ENCODE assay signal across 22 cellular contexts in the genomic region with DNA sequence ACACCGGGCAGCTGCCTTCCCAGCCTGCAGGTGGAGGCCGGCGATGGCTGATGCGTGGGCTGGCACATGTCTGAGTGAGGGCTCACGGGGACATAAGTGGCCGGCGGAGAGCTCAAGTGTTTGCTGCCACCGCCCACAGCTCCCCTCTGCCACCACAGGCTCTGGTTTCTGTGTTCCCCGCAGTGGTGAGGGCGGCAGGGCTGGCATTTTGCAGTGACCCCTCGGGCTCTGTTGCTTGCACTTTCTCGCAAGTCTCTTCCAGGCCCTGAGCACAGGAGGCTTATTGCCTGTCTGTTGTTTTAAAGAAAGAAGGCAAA.
DNase-seq lines count a peak whose midpoint lies in the region; ATAC-seq and TF ChIP-seq lines count a peak whose summit lies in the region.
"Had no signal": no experiment of that assay in that cellular context is flagged by ENCODE, and none has a peak within 500 bp of the region (broad histone marks: within the 10 kb centered on the region; RNA-seq: fewer than 3 reads in every experiment).

No MANE protein-coding gene starts in this region.

- CTCF ChIA-PET in HEK293 (lab: Yijun Ruan, JAX): no interaction called here

- no peaks in the 10 kb centered on the region for H3K27me3 ChIP-seq in BLaER1
- no peaks in the 10 kb centered on the region for H3K27me3 ChIP-seq in gastrocnemius medialis
- H3K27me3 ChIP-seq: ascending aorta had no signal

- DNase-seq in NCI-H345 (lab: John Stamatoyannopoulos, UW) (peak; percentile 96), islet precursor cell (peak; percentile 49), dedifferentiated amniotic fluid mesenchymal stem cell (ENCODE audit: extremely low spot score) (no peak), gastrocnemius medialis (no peak)
- DNase-seq in stimulated activated CD4-positive, alpha-beta T cell treated with anti-CD3 and anti-CD28 coated beads, Interleukin-2, amount 100 ng/mL, for 24 hours: no peak
- DNase-seq: activated CD4-positive, alpha-beta T cell treated with anti-CD3 and anti-CD28 coated beads, Interleukin-2, amount 50 U/mL, for 4 hours; activated naive CD4-positive, alpha-beta T cell treated with anti-CD3 and anti-CD28 coated beads, Interleukin-2, amount 50 U/mL, for 16 hours; activated T-cell treated with anti-CD3 and anti-CD28 coated beads, Interleukin-2, amount 50 U/mL, for 4 hours; CD8-positive, alpha-beta memory T cell; EL; H9; KG1; naive B cell; NCI-H1048; NK-92 treated with Interleukin-12 subunit alpha and Interleukin-12 subunit beta, amount 100 ng/mL, for 24 hours; stimulated activated CD4-positive, alpha-beta T cell treated with anti-CD3 and anti-CD28 coated beads, Interleukin-4, amount 100 ng/mL, for 1 hour; T-helper 1 cell had no signal

- TF ChIP-seq POLR2A in gastrocnemius medialis (IDR thresholded peaks at IDR 0.05): no peak

- no peak overlapping the region for H3K4me2 ChIP-seq in BLaER1

- POLR2A ChIA-PET in HEK293 (lab: Yijun Ruan, JAX): no interaction called here

- intact Hi-C loops in gastrocnemius medialis (cut with DNase I; ENCODE audit: low total_unique reads): no loop called here

- no peak for ATAC-seq in HG02642 (IDR thresholded peaks at IDR 0.05; ENCODE audit: poor library complexity, unreplicated experiment)
- no peak for ATAC-seq in gastrocnemius medialis
- ATAC-seq: activated T-cell treated with anti-CD3 and anti-CD28 coated beads, Interleukin-2, amount 50 U/mL, for 4 hours had no signal

- in situ Hi-C loops in gastrocnemius medialis (cut with MboI; ENCODE audit: low sequenced_read_pairs in 4 of 4): no loop called here

- peak overlapping the region; percentile 26; the same call in 1 of the 2 replicates for H3K27ac ChIP-seq in BLaER1
- no peak overlapping the region for H3K27ac ChIP-seq in HEK293 (ENCODE audit: extremely low read depth, low read depth, low read length)
- no peak overlapping the region for H3K27ac ChIP-seq in gastrocnemius medialis
- H3K27ac ChIP-seq: ascending aorta, RWPE1 had no signal

- H3K36me3 ChIP-seq in BLaER1 (no peaks in the 10 kb centered on the region), HEK293 (ENCODE audit: control insufficient read depth in 2 of 2, insufficient read depth in 1 of 2, low read length in 2 of 2) (no peaks in the 10 kb centered on the region), gastrocnemius medialis (no peaks in the 10 kb centered on the region)
- H3K36me3 ChIP-seq: ascending aorta had no signal

- TF ChIP-seq CTCF in HEK293 (tag by site-specific recombination; IDR thresholded peaks at IDR 0.05) (no peak), gastrocnemius medialis (IDR thresholded peaks at IDR 0.05 in 4 of 5, conservative IDR thresholded peaks at IDR 0.05 in 1 of 5) (no peak)

- H3K9me3 ChIP-seq in BLaER1 (peaks cover 17% of the 10 kb centered on the region; the same call in 1 of the 2 replicates), HEK293 (ENCODE audit: control insufficient read depth, insufficient read depth, low read depth, low read length) (no peaks in the 10 kb centered on the region), gastrocnemius medialis (no peaks in the 10 kb centered on the region)
- H3K9me3 ChIP-seq: ascending aorta had no signal

- H3K4me3 ChIP-seq in BLaER1 (no peak overlapping the region), HEK293 (ENCODE audit: low read depth, low read length) (no peak overlapping the region), gastrocnemius medialis (no peak overlapping the region)
- H3K4me3 ChIP-seq: ascending aorta had no signal

- H3K9ac ChIP-seq in BLaER1: no peak overlapping the region

- H4K20me1 ChIP-seq in BLaER1: no peaks in the 10 kb centered on the region

- no peaks in the 10 kb centered on the region for H3K4me1 ChIP-seq in BLaER1
- H3K4me1 ChIP-seq in HEK293 (ENCODE audit: control insufficient read depth, insufficient read depth, low read length): no peaks in the 10 kb centered on the region
- H3K4me1 ChIP-seq in gastrocnemius medialis: no peaks in the 10 kb centered on the region
- H3K4me1 ChIP-seq: ascending aorta had no signal

TF ChIP-seq in HEK293, 187 proteins besides CTCF, POLR2A, EP300 and RAD21:
- TF ChIP-seq WT1 (tag by site-specific recombination; IDR thresholded peaks at IDR 0.05) (no peak), EGR2 (tag by site-specific recombination; IDR thresholded peaks at IDR 0.05; ENCODE audit: low read depth) (peak; percentile 89), ZNF660 (tag by site-specific recombination; IDR thresholded peaks at IDR 0.05) (no peak), ZFHX2 (tag by site-specific recombination; conservative IDR thresholded peaks at IDR 0.05) (peak; percentile 97)

Comparison
In these comparisons a context has a peak if more than half of its experiments do, and no peak if none do; other contexts are left out.
1. DNase-seq: peak in NCI-H345 (single experiment) and islet precursor cell (single experiment); none in dedifferentiated amniotic fluid mesenchymal stem cell (single experiment), stimulated activated CD4-positive, alpha-beta T cell treated with anti-CD3 and anti-CD28 coated beads, Interleukin-2, amount 100 ng/mL, for 24 hours (0 of 2) and gastrocnemius medialis (0 of 2).